ENCODE assay signal across 31 cellular contexts in genomic region chr17:55340171-55340570, GRCh38.
"Had no signal": no experiment of that assay in that cellular context is flagged by ENCODE, and none has a peak within 500 bp of the region (broad histone marks: within the 10 kb centered on the region; RNA-seq: fewer than 3 reads in every experiment).

No MANE protein-coding gene starts in this region.

- H3K4me1 Mint-ChIP-seq: activated B cell treated with CpG ODN at 0.5 μM for 24 hours; central memory CD8-positive, alpha-beta T cell had no signal

- H3K4me3 ChIP-seq: ascending aorta, cardiac muscle cell had no signal

- H3K9me3 Mint-ChIP-seq: activated naive CD4-positive, alpha-beta T cell treated with anti-CD3 and anti-CD28 coated beads, Interleukin-2, amount 50 U/mL, for 24 hours; central memory CD8-positive, alpha-beta T cell had no signal

- H3K36me3 ChIP-seq: ascending aorta, cardiac muscle cell had no signal

- H3K27me3 ChIP-seq: ascending aorta, cardiac muscle cell had no signal

- H3K9me3 ChIP-seq: ascending aorta had no signal

- H3K27ac Mint-ChIP-seq: activated B cell treated with CpG ODN at 0.5 μM for 24 hours; activated CD4-positive, alpha-beta memory T cell treated with anti-CD3 and anti-CD28 coated beads, Interleukin-2, amount 10 ng/mL, durations not matched to agents 7 days and 5 days; activated CD8-positive, alpha-beta memory T cell treated with anti-CD3 and anti-CD28 coated beads, Interleukin-2, amount 10 ng/mL, durations not matched to agents 7 days and 5 days; activated naive CD4-positive, alpha-beta T cell treated with anti-CD3 and anti-CD28 coated beads, Interleukin-2, amount 50 U/mL, for 24 hours; activated naive CD8-positive, alpha-beta T cell treated with anti-CD3 and anti-CD28 coated beads, Interleukin-2, amount 50 U/mL, for 24 hours; activated T-helper 2 cell treated with anti-CD3 and anti-CD28 coated beads, Interferon-gamma antibody, Interleukin-2, Interleukin-4, amounts not matched to agents 10 μg/mL and 5 μg/mL and 100 μg/mL, durations not matched to agents 14 hours and 24 hours and 36 hours had no signal

- H3K4me1 ChIP-seq: ascending aorta had no signal

- ATAC-seq: activated CD8-positive, alpha-beta memory T cell treated with anti-CD3 and anti-CD28 coated beads, Interleukin-2, amount 10 ng/mL, durations not matched to agents 7 days and 5 days; activated naive CD8-positive, alpha-beta T cell treated with anti-CD3 and anti-CD28 coated beads, Interleukin-2, amount 50 U/mL, for 24 hours; Panc1; SK-N-SH treated with all-trans-retinoic acid at 6 μM for 48 hours had no signal

- H3K27ac ChIP-seq: ascending aorta, cardiac muscle cell, VCaP had no signal

- H3K36me3 Mint-ChIP-seq: activated naive CD4-positive, alpha-beta T cell treated with anti-CD3 and anti-CD28 coated beads, Interleukin-2, amount 50 U/mL, for 24 hours had no signal

- DNase-seq: activated B cell treated with CpG ODN at 0.5 μM for 24 hours; activated CD4-positive, alpha-beta memory T cell treated with anti-CD3 and anti-CD28 coated beads, Interleukin-2, amount 10 ng/mL, durations not matched to agents 7 days and 5 days; activated CD4-positive, alpha-beta T cell treated with anti-CD3 and anti-CD28 coated beads for 1 hour; activated CD4-positive, alpha-beta T cell treated with anti-CD3 and anti-CD28 coated beads for 48 hours; activated CD8-positive, alpha-beta memory T cell treated with anti-CD3 and anti-CD28 coated beads for 24 hours; activated CD8-positive, alpha-beta memory T cell treated with anti-CD3 and anti-CD28 coated beads, Interleukin-2, amount 10 ng/mL, durations not matched to agents 7 days and 5 days; activated CD8-positive, alpha-beta memory T cell treated with anti-CD3 and anti-CD28 coated beads, Interleukin-2, amount 50 U/mL, for 48 hours; activated gamma-delta T cell; activated naive CD4-positive, alpha-beta T cell treated with Interleukin-2 at 50 U/mL for 16 hours; activated naive CD8-positive, alpha-beta T cell treated with anti-CD3 and anti-CD28 coated beads, Interleukin-2, amount 50 U/mL, for 24 hours; activated T-cell treated with anti-CD3 and anti-CD28 coated beads, Interleukin-2, amount 50 U/mL, for 48 hours; Karpas-422; NCI-H1105; NCI-H1417 treated with DMSO at 0.1 percent for 48 hours; NCI-H1694; NCI-H1930; NCI-H2081 treated with DMSO at 0.1 percent for 48 hours; NCI-H345; NCI-H524 treated with DMSO at 0.1 percent for 48 hours; SIG-M5; T-helper 1 cell; T-helper 2 cell; T-helper 9 cell had no signal

- H3K4me3 Mint-ChIP-seq: activated B cell treated with CpG ODN at 0.5 μM for 24 hours; activated CD4-positive, alpha-beta memory T cell treated with anti-CD3 and anti-CD28 coated beads, Interleukin-2, amount 10 ng/mL, durations not matched to agents 7 days and 5 days; activated CD8-positive, alpha-beta memory T cell treated with anti-CD3 and anti-CD28 coated beads, Interleukin-2, amount 10 ng/mL, durations not matched to agents 7 days and 5 days; activated naive CD4-positive, alpha-beta T cell treated with anti-CD3 and anti-CD28 coated beads, Interleukin-2, amount 50 U/mL, for 24 hours; activated naive CD8-positive, alpha-beta T cell treated with anti-CD3 and anti-CD28 coated beads, Interleukin-2, amount 50 U/mL, for 24 hours; central memory CD8-positive, alpha-beta T cell had no signal
